ENCODE assay signal across 17 cellular contexts in the genomic region with DNA sequence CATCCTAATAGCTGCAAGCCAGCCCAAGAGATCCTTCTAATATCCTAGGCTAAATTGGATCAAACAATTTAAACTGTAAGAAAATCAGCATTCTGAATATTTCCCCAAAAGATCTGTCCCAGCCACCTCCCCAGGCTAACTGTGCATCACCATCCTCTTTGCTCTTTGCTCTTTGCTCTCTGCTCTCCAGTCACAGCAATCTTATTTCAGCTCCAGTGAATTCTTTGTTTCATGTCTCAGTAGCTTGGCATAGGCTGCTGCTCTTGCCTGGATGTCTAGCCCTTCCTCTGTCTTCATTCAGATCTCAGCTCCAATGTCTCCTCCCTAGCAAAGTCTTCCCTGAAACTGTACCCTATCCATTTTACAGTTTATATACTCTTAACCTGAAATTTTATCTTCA.
"Had no signal": no experiment of that assay in that cellular context is flagged by ENCODE, and none has a peak within 500 bp of the region (broad histone marks: within the 10 kb centered on the region; RNA-seq: fewer than 3 reads in every experiment).

No MANE protein-coding gene starts in this region.

- H3K4me3 ChIP-seq: ascending aorta, esophagus squamous epithelium, heart right ventricle, lung, spleen, testis had no signal

- H3K27me3 ChIP-seq: ascending aorta, esophagus squamous epithelium, heart right ventricle, spleen, testis had no signal

- ATAC-seq: activated T-cell treated with anti-CD3 and anti-CD28 coated beads, Interleukin-2, amount 50 U/mL, for 72 hours; heart right ventricle; left cardiac atrium; stimulated activated memory B cell treated with anti-CD40 and anti-IgM and Interleukin-4, amounts not matched to agents 10 μg/mL and 1 μg/mL and 100 μg/mL, for 72 hours had no signal

- H3K27me3 Mint-ChIP-seq: dendritic cell treated with granulocyte-macrophage colony-stimulating factor and Interleukin-4, amounts not matched to agents 40 ng/mL and 50 ng/mL, for 4 days; stimulated activated memory B cell treated with anti-CD40 and anti-IgM and Interleukin-4, amounts not matched to agents 10 μg/mL and 1 μg/mL and 100 μg/mL, for 72 hours; type B pancreatic cell had no signal

- H3K4me1 Mint-ChIP-seq: stimulated activated memory B cell treated with anti-CD40 and anti-IgM and Interleukin-4, amounts not matched to agents 10 μg/mL and 1 μg/mL and 100 μg/mL, for 72 hours had no signal

- H3K36me3 ChIP-seq: ascending aorta, esophagus squamous epithelium, heart right ventricle, spleen had no signal

- H3K9me3 Mint-ChIP-seq: dendritic cell treated with granulocyte-macrophage colony-stimulating factor and Interleukin-4, amounts not matched to agents 40 ng/mL and 50 ng/mL, for 4 days; neural crest cell; stimulated activated memory B cell treated with anti-CD40 and anti-IgM and Interleukin-4, amounts not matched to agents 10 μg/mL and 1 μg/mL and 100 μg/mL, for 72 hours; type B pancreatic cell had no signal

- H3K9me3 ChIP-seq: ascending aorta, spleen, testis had no signal

- DNase-seq: activated CD4-positive, alpha-beta T cell treated with anti-CD3 and anti-CD28 coated beads, Interleukin-2, amount 50 U/mL, for 4 hours; activated effector memory CD4-positive, alpha-beta T cell treated with anti-CD3 and anti-CD28 coated beads, Interleukin-2, amount 50 U/mL, for 16 hours; activated naive CD4-positive, alpha-beta T cell treated with anti-CD3 and anti-CD28 coated beads, Interleukin-2, amount 50 U/mL, for 16 hours; activated T-cell treated with anti-CD3 and anti-CD28 coated beads, Interleukin-2, amount 50 U/mL, for 72 hours; effector CD8-positive, alpha-beta T cell; esophagus squamous epithelium; heart right ventricle; left cardiac atrium; spleen; stimulated activated CD4-positive, alpha-beta T cell treated with anti-CD3 and anti-CD28 coated beads, Interleukin-4, amount 100 ng/mL, for 4 hours; testis had no signal

- H3K4me3 Mint-ChIP-seq: activated T-cell treated with anti-CD3 and anti-CD28 coated beads, Interleukin-2, amount 50 U/mL, for 72 hours; dendritic cell treated with granulocyte-macrophage colony-stimulating factor and Interleukin-4, amounts not matched to agents 40 ng/mL and 50 ng/mL, for 4 days; neural crest cell; stimulated activated memory B cell treated with anti-CD40 and anti-IgM and Interleukin-4, amounts not matched to agents 10 μg/mL and 1 μg/mL and 100 μg/mL, for 72 hours; type B pancreatic cell had no signal

- H3K27ac ChIP-seq: ascending aorta, esophagus squamous epithelium, heart right ventricle, spleen, testis had no signal

- H3K4me1 ChIP-seq: ascending aorta, esophagus squamous epithelium, heart right ventricle, spleen, testis had no signal

- H3K27ac Mint-ChIP-seq: activated T-cell treated with anti-CD3 and anti-CD28 coated beads, Interleukin-2, amount 50 U/mL, for 72 hours; dendritic cell treated with granulocyte-macrophage colony-stimulating factor and Interleukin-4, amounts not matched to agents 40 ng/mL and 50 ng/mL, for 4 days; stimulated activated memory B cell treated with anti-CD40 and anti-IgM and Interleukin-4, amounts not matched to agents 10 μg/mL and 1 μg/mL and 100 μg/mL, for 72 hours; type B pancreatic cell had no signal

- H3K36me3 Mint-ChIP-seq: stimulated activated memory B cell treated with anti-CD40 and anti-IgM and Interleukin-4, amounts not matched to agents 10 μg/mL and 1 μg/mL and 100 μg/mL, for 72 hours; type B pancreatic cell had no signal
